ENCODE assay signal across 1 cellular context in genomic region chr12:124917135-124917840, GRCh38.
TF ChIP-seq lines count a peak whose summit lies in the region.

No MANE protein-coding gene starts in this region.

TF ChIP-seq in HepG2, 621 proteins besides CTCF, POLR2A, EP300 and RAD21 (continued from another document and continues in another):
- TF ChIP-seq SKIL (CRISPR knock-in tag; IDR thresholded peaks at IDR 0.05; ENCODE audit: borderline replicate concordance) (peak; percentile 55; the same call in 1 of the 2 replicates), KDM3A (CRISPR knock-in tag; IDR thresholded peaks at IDR 0.05; ENCODE audit: low read depth) (peak; percentile 59; the same call in 1 of the 2 replicates), GLI4 (CRISPR knock-in tag; IDR thresholded peaks at IDR 0.05; ENCODE audit: borderline replicate concordance) (no peak), ZSCAN12 (CRISPR knock-in tag; IDR thresholded peaks at IDR 0.05) (no peak; the same call in 1 of the 2 replicates), ZNF550 (CRISPR knock-in tag; IDR thresholded peaks at IDR 0.05; ENCODE audit: borderline replicate concordance) (no peak), GPN1 (CRISPR knock-in tag; IDR thresholded peaks at IDR 0.05; ENCODE audit: borderline replicate concordance) (no peak), BRF2 (CRISPR knock-in tag; IDR thresholded peaks at IDR 0.05) (0 out of 2 replicates have a peak, but pooled peaks have one; percentile 74), ARNT2 (CRISPR knock-in tag; IDR thresholded peaks at IDR 0.05; ENCODE audit: low read depth) (peak; percentile 53; the same call in 1 of the 2 replicates), ZNF468 (CRISPR knock-in tag; IDR thresholded peaks at IDR 0.05) (no peak), ZC3H13 (CRISPR knock-in tag; IDR thresholded peaks at IDR 0.05) (no peak; the same call in 1 of the 2 replicates), PITX1 (CRISPR knock-in tag; IDR thresholded peaks at IDR 0.05) (peak; percentile 85), ZNF451 (CRISPR knock-in tag; IDR thresholded peaks at IDR 0.05) (no peak), GATA4 (IDR thresholded peaks at IDR 0.05; ENCODE audit: borderline replicate concordance, low read depth) (peak; percentile 59), ELF4 (CRISPR knock-in tag; IDR thresholded peaks at IDR 0.05; ENCODE audit: borderline replicate concordance) (0 out of 2 replicates have a peak, but pooled peaks have one; percentile 80), ZFP90 (CRISPR knock-in tag; IDR thresholded peaks at IDR 0.05; ENCODE audit: borderline replicate concordance) (no peak), ASH2L (IDR thresholded peaks at IDR 0.05; ENCODE audit: insufficient read length, low read depth, low read length) (peak; percentile 73), ZFP37 (CRISPR knock-in tag; IDR thresholded peaks at IDR 0.05; ENCODE audit: borderline replicate concordance) (no peak), ZNF891 (CRISPR knock-in tag; IDR thresholded peaks at IDR 0.05) (0 out of 2 replicates have a peak, but pooled peaks have one; percentile 40), NFIC (IDR thresholded peaks at IDR 0.05; ENCODE audit: low read length) (no peak), ZNF574 (CRISPR knock-in tag; IDR thresholded peaks at IDR 0.05) (peak; percentile 87), ZUFSP (CRISPR knock-in tag; IDR thresholded peaks at IDR 0.05; ENCODE audit: borderline replicate concordance) (no peak), ZNF282 (IDR thresholded peaks at IDR 0.05; ENCODE audit: partially characterized antibody) (no peak), ZFP41 (CRISPR knock-in tag; IDR thresholded peaks at IDR 0.05; ENCODE audit: borderline replicate concordance) (no peak), ZFYVE20 (CRISPR knock-in tag; IDR thresholded peaks at IDR 0.05; ENCODE audit: borderline replicate concordance, low read depth) (no peak), MTA1 (CRISPR knock-in tag; IDR thresholded peaks at IDR 0.05; ENCODE audit: borderline replicate concordance) (peak; percentile 56; the same call in 1 of the 2 replicates), ZBTB26 (CRISPR knock-in tag; IDR thresholded peaks at IDR 0.05; ENCODE audit: borderline replicate concordance) (peak; percentile 86), ZNF670 (CRISPR knock-in tag; IDR thresholded peaks at IDR 0.05; ENCODE audit: borderline replicate concordance) (0 out of 2 replicates have a peak, but pooled peaks have one; percentile 51), PHF21A (CRISPR knock-in tag; IDR thresholded peaks at IDR 0.05) (peak; percentile 72)
- TF ChIP-seq, protein P1, sequence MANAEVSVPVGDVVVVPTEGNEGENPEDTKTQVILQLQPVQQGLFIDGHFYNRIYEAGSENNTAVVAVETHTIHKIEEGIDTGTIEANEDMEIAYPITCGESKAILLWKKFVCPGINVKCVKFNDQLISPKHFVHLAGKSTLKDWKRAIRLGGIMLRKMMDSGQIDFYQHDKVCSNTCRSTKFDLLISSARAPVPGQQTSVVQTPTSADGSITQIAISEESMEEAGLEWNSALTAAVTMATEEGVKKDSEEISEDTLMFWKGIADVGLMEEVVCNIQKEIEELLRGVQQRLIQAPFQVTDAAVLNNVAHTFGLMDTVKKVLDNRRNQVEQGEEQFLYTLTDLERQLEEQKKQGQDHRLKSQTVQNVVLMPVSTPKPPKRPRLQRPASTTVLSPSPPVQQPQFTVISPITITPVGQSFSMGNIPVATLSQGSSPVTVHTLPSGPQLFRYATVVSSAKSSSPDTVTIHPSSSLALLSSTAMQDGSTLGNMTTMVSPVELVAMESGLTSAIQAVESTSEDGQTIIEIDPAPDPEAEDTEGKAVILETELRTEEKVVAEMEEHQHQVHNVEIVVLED (CRISPR knock-in tag; IDR thresholded peaks at IDR 0.05; ENCODE audit: borderline replicate concordance): peak; percentile 94
- TF ChIP-seq, protein P2, sequence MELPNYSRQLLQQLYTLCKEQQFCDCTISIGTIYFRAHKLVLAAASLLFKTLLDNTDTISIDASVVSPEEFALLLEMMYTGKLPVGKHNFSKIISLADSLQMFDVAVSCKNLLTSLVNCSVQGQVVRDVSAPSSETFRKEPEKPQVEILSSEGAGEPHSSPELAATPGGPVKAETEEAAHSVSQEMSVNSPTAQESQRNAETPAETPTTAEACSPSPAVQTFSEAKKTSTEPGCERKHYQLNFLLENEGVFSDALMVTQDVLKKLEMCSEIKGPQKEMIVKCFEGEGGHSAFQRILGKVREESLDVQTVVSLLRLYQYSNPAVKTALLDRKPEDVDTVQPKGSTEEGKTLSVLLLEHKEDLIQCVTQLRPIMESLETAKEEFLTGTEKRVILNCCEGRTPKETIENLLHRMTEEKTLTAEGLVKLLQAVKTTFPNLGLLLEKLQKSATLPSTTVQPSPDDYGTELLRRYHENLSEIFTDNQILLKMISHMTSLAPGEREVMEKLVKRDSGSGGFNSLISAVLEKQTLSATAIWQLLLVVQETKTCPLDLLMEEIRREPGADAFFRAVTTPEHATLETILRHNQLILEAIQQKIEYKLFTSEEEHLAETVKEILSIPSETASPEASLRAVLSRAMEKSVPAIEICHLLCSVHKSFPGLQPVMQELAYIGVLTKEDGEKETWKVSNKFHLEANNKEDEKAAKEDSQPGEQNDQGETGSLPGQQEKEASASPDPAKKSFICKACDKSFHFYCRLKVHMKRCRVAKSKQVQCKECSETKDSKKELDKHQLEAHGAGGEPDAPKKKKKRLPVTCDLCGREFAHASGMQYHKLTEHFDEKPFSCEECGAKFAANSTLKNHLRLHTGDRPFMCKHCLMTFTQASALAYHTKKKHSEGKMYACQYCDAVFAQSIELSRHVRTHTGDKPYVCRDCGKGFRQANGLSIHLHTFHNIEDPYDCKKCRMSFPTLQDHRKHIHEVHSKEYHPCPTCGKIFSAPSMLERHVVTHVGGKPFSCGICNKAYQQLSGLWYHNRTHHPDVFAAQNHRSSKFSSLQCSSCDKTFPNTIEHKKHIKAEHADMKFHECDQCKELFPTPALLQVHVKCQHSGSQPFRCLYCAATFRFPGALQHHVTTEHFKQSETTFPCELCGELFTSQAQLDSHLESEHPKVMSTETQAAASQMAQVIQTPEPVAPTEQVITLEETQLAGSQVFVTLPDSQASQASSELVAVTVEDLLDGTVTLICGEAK (IDR thresholded peaks at IDR 0.05): peak; percentile 48; the same call in 1 of the 2 replicates
- TF ChIP-seq, protein P2 (CRISPR knock-in tag; IDR thresholded peaks at IDR 0.05): peak; percentile 60; the same call in 1 of the 2 replicates
- TF ChIP-seq, protein P3, sequence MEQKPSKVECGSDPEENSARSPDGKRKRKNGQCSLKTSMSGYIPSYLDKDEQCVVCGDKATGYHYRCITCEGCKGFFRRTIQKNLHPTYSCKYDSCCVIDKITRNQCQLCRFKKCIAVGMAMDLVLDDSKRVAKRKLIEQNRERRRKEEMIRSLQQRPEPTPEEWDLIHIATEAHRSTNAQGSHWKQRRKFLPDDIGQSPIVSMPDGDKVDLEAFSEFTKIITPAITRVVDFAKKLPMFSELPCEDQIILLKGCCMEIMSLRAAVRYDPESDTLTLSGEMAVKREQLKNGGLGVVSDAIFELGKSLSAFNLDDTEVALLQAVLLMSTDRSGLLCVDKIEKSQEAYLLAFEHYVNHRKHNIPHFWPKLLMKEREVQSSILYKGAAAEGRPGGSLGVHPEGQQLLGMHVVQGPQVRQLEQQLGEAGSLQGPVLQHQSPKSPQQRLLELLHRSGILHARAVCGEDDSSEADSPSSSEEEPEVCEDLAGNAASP (CRISPR knock-in tag; IDR thresholded peaks at IDR 0.05; ENCODE audit: borderline replicate concordance): peak; percentile 79
